In the genomic region with DNA sequence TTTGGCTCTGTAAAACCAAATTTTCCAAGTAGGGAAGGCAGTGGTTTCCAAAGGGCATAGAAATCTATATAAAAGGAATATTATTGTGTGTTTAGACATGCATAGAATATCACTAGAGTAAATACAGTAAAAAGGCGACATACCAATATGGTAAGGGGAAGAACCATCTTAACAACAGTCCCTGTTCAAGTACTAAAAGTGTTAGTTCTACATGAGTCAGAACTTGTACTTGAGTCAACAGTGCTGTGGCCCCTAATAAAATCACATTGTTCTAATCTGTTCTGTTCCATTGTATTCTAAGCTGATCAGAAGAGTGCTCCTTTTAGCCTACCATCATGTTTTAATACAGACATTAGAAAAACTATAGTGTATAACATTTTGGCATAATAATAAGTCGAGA, we compare ENCODE assay signal across 12 cellular contexts.
DNase-seq lines count a peak whose midpoint lies in the region; ATAC-seq lines count a peak whose summit lies in the region.
"Had no signal": no experiment of that assay in that cellular context is flagged by ENCODE, and none has a peak within 500 bp of the region (broad histone marks: within the 10 kb centered on the region; RNA-seq: fewer than 3 reads in every experiment).

No MANE protein-coding gene starts in this region.

- no peaks in the 10 kb centered on the region for H3K9me3 Mint-ChIP-seq in activated T-cell treated with anti-CD3 and anti-CD28 coated beads, Interleukin-2, amount 50 U/mL, for 24 hours
- no peaks in the 10 kb centered on the region for H3K9me3 Mint-ChIP-seq in stimulated activated effector memory CD8-positive, alpha-beta T cell treated with anti-CD3 and anti-CD28 coated beads, Interleukin-12 subunit alpha, Interleukin-12 subunit beta, amount 100 ng/mL, for 72 hours

- H3K36me3 Mint-ChIP-seq in activated T-cell treated with anti-CD3 and anti-CD28 coated beads, Interleukin-2, amount 50 U/mL, for 24 hours (ENCODE audit: low read depth) = peaks cover 69% of the 10 kb centered on the region
- H3K36me3 Mint-ChIP-seq in stimulated activated effector memory CD8-positive, alpha-beta T cell treated with anti-CD3 and anti-CD28 coated beads, Interleukin-12 subunit alpha, Interleukin-12 subunit beta, amount 100 ng/mL, for 72 hours = peaks cover 50% of the 10 kb centered on the region

- H3K4me3 Mint-ChIP-seq in activated T-cell treated with anti-CD3 and anti-CD28 coated beads, Interleukin-2, amount 50 U/mL, for 24 hours = no peak overlapping the region
- no peak overlapping the region for H3K4me3 Mint-ChIP-seq in stimulated activated effector memory CD8-positive, alpha-beta T cell treated with anti-CD3 and anti-CD28 coated beads, Interleukin-12 subunit alpha, Interleukin-12 subunit beta, amount 100 ng/mL, for 72 hours

- peaks cover 29% of the 10 kb centered on the region for H3K4me1 Mint-ChIP-seq in activated T-cell treated with anti-CD3 and anti-CD28 coated beads, Interleukin-2, amount 50 U/mL, for 24 hours (ENCODE audit: low read depth)
- H3K4me1 Mint-ChIP-seq in stimulated activated effector memory CD8-positive, alpha-beta T cell treated with anti-CD3 and anti-CD28 coated beads, Interleukin-12 subunit alpha, Interleukin-12 subunit beta, amount 100 ng/mL, for 72 hours = peaks cover 25% of the 10 kb centered on the region

- H3K27me3 Mint-ChIP-seq in activated T-cell treated with anti-CD3 and anti-CD28 coated beads, Interleukin-2, amount 50 U/mL, for 24 hours = no peaks in the 10 kb centered on the region

- ATAC-seq in GM21723 (IDR thresholded peaks at IDR 0.05; ENCODE audit: unreplicated experiment) (peak; percentile 62), HG03460 (IDR thresholded peaks at IDR 0.05; ENCODE audit: unreplicated experiment) (peak; percentile 53)
- peak; percentile 94 for ATAC-seq in stimulated activated effector memory CD8-positive, alpha-beta T cell treated with anti-CD3 and anti-CD28 coated beads, Interleukin-12 subunit alpha, Interleukin-12 subunit beta, amount 100 ng/mL, for 72 hours
- ATAC-seq: Panc1 had no signal

- H3K27ac Mint-ChIP-seq in activated T-cell treated with anti-CD3 and anti-CD28 coated beads, Interleukin-2, amount 50 U/mL, for 24 hours = peak overlapping the region; percentile 3
- H3K27ac Mint-ChIP-seq in stimulated activated effector memory CD8-positive, alpha-beta T cell treated with anti-CD3 and anti-CD28 coated beads, Interleukin-12 subunit alpha, Interleukin-12 subunit beta, amount 100 ng/mL, for 72 hours = peak overlapping the region; percentile 11

- no peak for DNase-seq in activated T-cell treated with anti-CD3 and anti-CD28 coated beads, Interleukin-2, amount 50 U/mL, for 24 hours
- DNase-seq in activated T-cell treated with anti-CD3 and anti-CD28 coated beads, Interleukin-2, amount 50 U/mL, for 1 hour = no peak
- DNase-seq in stimulated activated effector memory CD8-positive, alpha-beta T cell treated with anti-CD3 and anti-CD28 coated beads, Interleukin-12 subunit alpha, Interleukin-12 subunit beta, amount 100 ng/mL, for 72 hours (ENCODE audit: low spot score in 2 of 2) = no peak
- no peak for DNase-seq in DMS153 (lab: John Stamatoyannopoulos, UW)
- no peak for DNase-seq in activated CD8-positive, alpha-beta memory T cell treated with anti-CD3 and anti-CD28 coated beads, Interleukin-2, amount 50 U/mL, for 4 hours
- no peak for DNase-seq in SKM-1 treated with dmso at 0.1 percent for 144 hours (lab: John Stamatoyannopoulos, UW; ENCODE audit: unreplicated experiment)
- DNase-seq: activated naive CD4-positive, alpha-beta T cell treated with Interleukin-2 at 50 U/mL for 16 hours; NCI-H2081 treated with DMSO at 0.1 percent for 48 hours; trophoblast cell had no signal
